ENCODE assay signal across 8 cellular contexts in genomic region chr3:128880455-128880854, GRCh38. TPM values are rescaled to one million over a fixed set of nuclear protein-coding genes. Genes with fewer than 3 reads are reported as not detected.
DNase-seq lines count a peak whose midpoint lies in the region; ATAC-seq and TF ChIP-seq lines count a peak whose summit lies in the region.
"Not testable (repeated sequence)": the region's sequence is repeated elsewhere in the genome, so short reads cannot be mapped to it uniquely, and the experiment has no call there.

No MANE protein-coding gene starts in this region.

- not testable (repeated sequence) for H2AFZ ChIP-seq in SK-N-SH (ENCODE audit: low read depth)

- H3K4me1 ChIP-seq in BLaER1 (peaks cover 51% of the 10 kb centered on the region), SK-N-SH (ENCODE audit: control insufficient read depth in 1 of 2, insufficient read depth in 2 of 2, low read depth in 1 of 2, low read length in 1 of 2) (peaks cover 0 to 24% of the 10 kb centered on the region in 2 experiments; a peak in 2 of 4 replicates)
- H3K4me1 ChIP-seq in effector memory CD4-positive, alpha-beta T cell (ENCODE audit: control insufficient read depth, insufficient read depth, low read length, poor library complexity, severe bottlenecking): peaks cover 18% of the 10 kb centered on the region

- H3K4me3 Mint-ChIP-seq in nephron: peak overlapping the region; percentile 88 to 92 (median 88)
- H3K4me3 Mint-ChIP-seq in stimulated activated naive CD8-positive, alpha-beta T cell treated with anti-CD3 and anti-CD28 coated beads, Interleukin-15, Interleukin-2, amounts not matched to agents 100 ng/mL and 50 ng/mL, for 24 hours: peak overlapping the region; percentile 97

- H3K4me3 ChIP-seq in BLaER1 (peak overlapping the region; percentile 83), HL-60 (replicated peaks; ENCODE audit: insufficient read depth, low read length) (peak overlapping the region; percentile 80), SK-N-SH (ENCODE audit: low read depth in 2 of 2, low read length in 1 of 2) (peak overlapping the region; percentile 81 to 95), iPS-18c (ENCODE audit: insufficient read depth, low read depth, low read length) (peak overlapping the region; percentile 79; the same call in 1 of the 2 replicates)
- not testable (repeated sequence) for H3K4me3 ChIP-seq in effector memory CD4-positive, alpha-beta T cell (ENCODE audit: insufficient read depth, low read depth, low read length, poor library complexity, severe bottlenecking)

- 45% methylated on average over 12 of the region's 12 CpGs for whole genome bisulfite sequencing in SK-N-SH (ENCODE audit: low lambda C conversion rate)

- TF ChIP-seq RAD21 in SK-N-SH (IDR thresholded peaks at IDR 0.05; ENCODE audit: low read length): not testable (repeated sequence)

- TF ChIP-seq EP300 in SK-N-SH (IDR thresholded peaks at IDR 0.05; ENCODE audit: borderline replicate concordance in 1 of 2, low read depth in 1 of 2, low read length in 1 of 2): not testable (repeated sequence)

- H3K9me2 ChIP-seq in SK-N-SH: not testable (repeated sequence)

- H4K20me1 ChIP-seq in BLaER1: peaks cover 21% of the 10 kb centered on the region
- not testable (repeated sequence) for H4K20me1 ChIP-seq in SK-N-SH (ENCODE audit: insufficient read depth)

- ATAC-seq in activated naive CD4-positive, alpha-beta T cell treated with anti-CD3 and anti-CD28 coated beads, Interleukin-2, amount 50 U/mL, for 72 hours: not testable (repeated sequence)

- peak overlapping the region; percentile 95 to 99 for H3K27ac Mint-ChIP-seq in activated naive CD4-positive, alpha-beta T cell treated with anti-CD3 and anti-CD28 coated beads, Interleukin-2, amount 50 U/mL, for 72 hours
- H3K27ac Mint-ChIP-seq in nephron: peak overlapping the region; percentile 96 to 97 (median 97)
- peak overlapping the region; percentile 99 for H3K27ac Mint-ChIP-seq in stimulated activated naive CD8-positive, alpha-beta T cell treated with anti-CD3 and anti-CD28 coated beads, Interleukin-15, Interleukin-2, amounts not matched to agents 100 ng/mL and 50 ng/mL, for 24 hours

- peaks cover 43% of the 10 kb centered on the region for H3K36me3 ChIP-seq in BLaER1
- H3K36me3 ChIP-seq in SK-N-SH (replicated peaks in 1 of 2; ENCODE audit: control insufficient read depth in 1 of 2, insufficient read depth in 2 of 2, low read length in 1 of 2): peaks cover 17 to 20% of the 10 kb centered on the region in 2 experiments
- H3K36me3 ChIP-seq in effector memory CD4-positive, alpha-beta T cell (ENCODE audit: control insufficient read depth, insufficient read depth, low read length): not testable (repeated sequence)

- H3K79me2 ChIP-seq in SK-N-SH (ENCODE audit: insufficient read depth): peaks cover 73% of the 10 kb centered on the region

- H3K4me2 ChIP-seq in BLaER1 (peak overlapping the region; percentile 97), SK-N-SH (peak overlapping the region; percentile 96)

- not testable (repeated sequence) for TF ChIP-seq CTCF in HL-60 (IDR thresholded peaks at IDR 0.05; ENCODE audit: insufficient read depth, low read length); SK-N-SH (IDR thresholded peaks at IDR 0.05); nephron (IDR thresholded peaks at IDR 0.05; ENCODE audit: unreplicated experiment in 3 of 3)

- H3K36me3 Mint-ChIP-seq in activated naive CD4-positive, alpha-beta T cell treated with anti-CD3 and anti-CD28 coated beads, Interleukin-2, amount 50 U/mL, for 72 hours: peaks cover 33 to 35% of the 10 kb centered on the region in 2 donors
- peaks cover 25% of the 10 kb centered on the region for H3K36me3 Mint-ChIP-seq in nephron (ENCODE audit: low read depth)
- H3K36me3 Mint-ChIP-seq in stimulated activated naive CD8-positive, alpha-beta T cell treated with anti-CD3 and anti-CD28 coated beads, Interleukin-15, Interleukin-2, amounts not matched to agents 100 ng/mL and 50 ng/mL, for 24 hours (ENCODE audit: low read depth): peaks cover 35% of the 10 kb centered on the region

- not testable (repeated sequence) for DNase-seq in HL-60 (ENCODE audit: low read depth in 1 of 2, low spot score in 1 of 2); SK-N-SH; activated naive CD4-positive, alpha-beta T cell treated with anti-CD3 and anti-CD28 coated beads, Interleukin-2, amount 50 U/mL, for 72 hours (ENCODE audit: low spot score in 2 of 2); effector memory CD4-positive, alpha-beta T cell

- peaks cover 59% of the 10 kb centered on the region for H3K4me1 Mint-ChIP-seq in nephron
- peaks cover 77% of the 10 kb centered on the region for H3K4me1 Mint-ChIP-seq in stimulated activated naive CD8-positive, alpha-beta T cell treated with anti-CD3 and anti-CD28 coated beads, Interleukin-15, Interleukin-2, amounts not matched to agents 100 ng/mL and 50 ng/mL, for 24 hours (ENCODE audit: low read depth)

- not testable (repeated sequence) for H3K27me3 Mint-ChIP-seq in nephron (ENCODE audit: low read depth); stimulated activated naive CD8-positive, alpha-beta T cell treated with anti-CD3 and anti-CD28 coated beads, Interleukin-15, Interleukin-2, amounts not matched to agents 100 ng/mL and 50 ng/mL, for 24 hours

- not testable (repeated sequence) for H3K9me3 ChIP-seq in BLaER1; SK-N-SH; effector memory CD4-positive, alpha-beta T cell (ENCODE audit: control insufficient read depth, low read length); iPS-18c (ENCODE audit: control insufficient read depth, insufficient read depth, low read length)

- POLR2A ChIA-PET in SK-N-SH (lab: Yijun Ruan, JAX): not testable (repeated sequence)

- CTCF ChIA-PET in SK-N-SH (lab: Yijun Ruan, JAX): interaction anchor here (1.9 kb wide), 1 partner anchor 34 kb away, joined by 15 read pairs; no protein-coding TSS in a partner anchor

- not testable (repeated sequence) for H3K9me3 Mint-ChIP-seq in activated naive CD4-positive, alpha-beta T cell treated with anti-CD3 and anti-CD28 coated beads, Interleukin-2, amount 50 U/mL, for 72 hours; nephron; stimulated activated naive CD8-positive, alpha-beta T cell treated with anti-CD3 and anti-CD28 coated beads, Interleukin-15, Interleukin-2, amounts not matched to agents 100 ng/mL and 50 ng/mL, for 24 hours

- peak overlapping the region; percentile 95 for H3K9ac ChIP-seq in BLaER1
- H3K9ac ChIP-seq in SK-N-SH: peak overlapping the region; percentile 98; the same call in 1 of the 2 replicates

- H3F3A ChIP-seq in SK-N-SH (replicated peaks; ENCODE audit: insufficient read depth): not testable (repeated sequence)

- H3K27me3 ChIP-seq in BLaER1; HL-60 (ENCODE audit: insufficient read depth, poor library complexity, severe bottlenecking); SK-N-SH (ENCODE audit: insufficient read depth); effector memory CD4-positive, alpha-beta T cell (replicated peaks; ENCODE audit: control insufficient read depth, insufficient read depth, low read length, poor library complexity, severe bottlenecking): not testable (repeated sequence)

- not testable (repeated sequence) for H3K27ac ChIP-seq in BLaER1
- H3K27ac ChIP-seq in HL-60 (replicated peaks): peak overlapping the region; percentile 95
- 0 out of 4 replicates have a peak overlapping the region, but pooled peaks of 1 of the 2 experiments have one; percentile 93 for H3K27ac ChIP-seq in SK-N-SH (ENCODE audit: low read depth in 2 of 2, low read length in 1 of 2)
- H3K27ac ChIP-seq in effector memory CD4-positive, alpha-beta T cell (ENCODE audit: insufficient read depth, low read length, poor library complexity, severe bottlenecking): peak overlapping the region; percentile 96

RNA-seq across cellular contexts. Expression of gene ACAD9, which starts 1.0 kb away (rescaled TPM):
- 38.2 and 41.9 TPM in 2 replicates for polyA plus RNA-seq in SK-N-SH (2012; rRNA removed)
- polyA plus RNA-seq in SK-N-SH (2012; cell fraction: cytosol; rRNA removed): 21.3 and 28.1 TPM in 2 replicates
- 95.1 and 120 TPM in 2 replicates for polyA plus RNA-seq in SK-N-SH (2012; cell fraction: nucleus; rRNA removed)
- total RNA-seq in activated naive CD4-positive, alpha-beta T cell treated with anti-CD3 and anti-CD28 coated beads, Interleukin-2, amount 50 U/mL, for 72 hours: 10 to 100 TPM; 49.7 to 74.2 TPM
